ENCODE assay signal across 8 cellular contexts in genomic region chr22:27212617-27213177, GRCh38.
A peak's percentile ranks its signal among the peaks of the same experiment; 100 is the strongest.
DNase-seq lines count a peak whose midpoint lies in the region; ATAC-seq and TF ChIP-seq lines count a peak whose summit lies in the region.

No MANE protein-coding gene starts in this region.

- H3K27me3 ChIP-seq in adipocyte (replicated peaks; ENCODE audit: control insufficient read depth, insufficient read depth, low read length), result peaks cover 22% of the 10 kb centered on the region
- H3K27me3 ChIP-seq in hepatocyte, result no peaks in the 10 kb centered on the region
- H3K27me3 ChIP-seq in stomach smooth muscle (ENCODE audit: control insufficient read depth in 1 of 2, insufficient read depth in 2 of 2, low read length in 2 of 2), result no peaks in the 10 kb centered on the region

- H3K4me3 Mint-ChIP-seq in HFFc6, result peak overlapping the region; percentile 59
- no peak overlapping the region for H3K4me3 Mint-ChIP-seq in T-helper 2 cell treated with Interferon-gamma antibody and Interleukin-4, amounts not matched to agents 5 μg/mL and 100 μg/mL, for 36 hours
- no peak overlapping the region for H3K4me3 Mint-ChIP-seq in activated naive CD8-positive, alpha-beta T cell treated with anti-CD3 and anti-CD28 coated beads, Interleukin-2, amount 50 U/mL, for 24 hours

- H3K4me3 ChIP-seq in adipocyte (ENCODE audit: low read length), result peak overlapping the region; percentile 12
- H3K4me3 ChIP-seq in hepatocyte, result no peak overlapping the region
- H3K4me3 ChIP-seq in stomach smooth muscle (ENCODE audit: low read length in 2 of 2), result no peak overlapping the region

- H3K27ac Mint-ChIP-seq in HFFc6, result peak overlapping the region; percentile 68
- H3K27ac Mint-ChIP-seq in T-helper 2 cell treated with Interferon-gamma antibody and Interleukin-4, amounts not matched to agents 5 μg/mL and 100 μg/mL, for 36 hours, result no peak overlapping the region
- H3K27ac Mint-ChIP-seq in activated naive CD8-positive, alpha-beta T cell treated with anti-CD3 and anti-CD28 coated beads, Interleukin-2, amount 50 U/mL, for 24 hours, result no peak overlapping the region

- no peak overlapping the region for H3K4me2 ChIP-seq in hepatocyte

- H3K4me1 ChIP-seq in adipocyte (ENCODE audit: control insufficient read depth, insufficient read depth, low read length) (peaks cover 46% of the 10 kb centered on the region), hepatocyte (ENCODE audit: insufficient read depth) (peaks cover 20% of the 10 kb centered on the region), stomach smooth muscle (ENCODE audit: control insufficient read depth, insufficient read depth, low read length) (peaks cover 19% of the 10 kb centered on the region)

- H2AFZ ChIP-seq in hepatocyte, result no peak overlapping the region

- H3K36me3 ChIP-seq in adipocyte (ENCODE audit: control insufficient read depth, insufficient read depth, low read length, severe bottlenecking) (no peaks in the 10 kb centered on the region), hepatocyte (replicated peaks; ENCODE audit: insufficient read depth, low read depth) (no peaks in the 10 kb centered on the region), stomach smooth muscle (ENCODE audit: control insufficient read depth in 2 of 2, insufficient read depth in 2 of 2, low read length in 2 of 2) (no peaks in the 10 kb centered on the region)

- TF ChIP-seq CTCF in HFFc6 (IDR thresholded peaks at IDR 0.05) (no peak), hepatocyte (IDR thresholded peaks at IDR 0.05; ENCODE audit: poor library complexity) (no peak)

- ATAC-seq in GM18498 (IDR thresholded peaks at IDR 0.05; ENCODE audit: unreplicated experiment), result no peak
- no peak for ATAC-seq in activated naive CD8-positive, alpha-beta T cell treated with anti-CD3 and anti-CD28 coated beads, Interleukin-2, amount 50 U/mL, for 24 hours

- DNase-seq in HFFc6 (peak; percentile 85), adipocyte (ENCODE audit: low read depth) (peak; percentile 98), hepatocyte (ENCODE audit: low spot score) (peak; percentile 94), mesenteric fat pad (ENCODE audit: low spot score) (no peak)
- DNase-seq in T-helper 2 cell treated with Interferon-gamma antibody and Interleukin-4, amounts not matched to agents 5 μg/mL and 100 μg/mL, for 36 hours (ENCODE audit: low spot score), result no peak
- no peak for DNase-seq in activated naive CD8-positive, alpha-beta T cell treated with anti-CD3 and anti-CD28 coated beads, Interleukin-2, amount 50 U/mL, for 24 hours

- peaks cover 15% of the 10 kb centered on the region for H3K27me3 Mint-ChIP-seq in HFFc6 (ENCODE audit: insufficient read depth)
- no peaks in the 10 kb centered on the region for H3K27me3 Mint-ChIP-seq in T-helper 2 cell treated with Interferon-gamma antibody and Interleukin-4, amounts not matched to agents 5 μg/mL and 100 μg/mL, for 36 hours (ENCODE audit: low read depth)
- peaks cover 26% of the 10 kb centered on the region for H3K27me3 Mint-ChIP-seq in activated naive CD8-positive, alpha-beta T cell treated with anti-CD3 and anti-CD28 coated beads, Interleukin-2, amount 50 U/mL, for 24 hours

- H3K4me1 Mint-ChIP-seq in HFFc6 (ENCODE audit: low read depth), result peaks cover 22% of the 10 kb centered on the region
- no peaks in the 10 kb centered on the region for H3K4me1 Mint-ChIP-seq in T-helper 2 cell treated with Interferon-gamma antibody and Interleukin-4, amounts not matched to agents 5 μg/mL and 100 μg/mL, for 36 hours (ENCODE audit: low read depth)
- H3K4me1 Mint-ChIP-seq in activated naive CD8-positive, alpha-beta T cell treated with anti-CD3 and anti-CD28 coated beads, Interleukin-2, amount 50 U/mL, for 24 hours, result peaks cover 4% of the 10 kb centered on the region

- peak overlapping the region; percentile 59 for H3K9ac ChIP-seq in adipocyte (ENCODE audit: low read length)
- H3K9ac ChIP-seq in stomach smooth muscle (ENCODE audit: low read length in 2 of 2), result no peak overlapping the region

- H3K9me3 ChIP-seq in adipocyte (ENCODE audit: control insufficient read depth, low read length) (peaks cover 4% of the 10 kb centered on the region), hepatocyte (ENCODE audit: low read depth) (no peaks in the 10 kb centered on the region), stomach smooth muscle (ENCODE audit: control insufficient read depth in 2 of 2, low read length in 2 of 2) (peaks cover 0 to 9% of the 10 kb centered on the region in 2 donors)

- H3K9me2 ChIP-seq in hepatocyte (replicated peaks; ENCODE audit: insufficient read depth), result no peaks in the 10 kb centered on the region

- no peaks in the 10 kb centered on the region for H4K20me1 ChIP-seq in hepatocyte (ENCODE audit: insufficient read depth, poor library complexity, severe bottlenecking)

- H3K9me3 Mint-ChIP-seq in HFFc6, result no peaks in the 10 kb centered on the region
- H3K9me3 Mint-ChIP-seq in T-helper 2 cell treated with Interferon-gamma antibody and Interleukin-4, amounts not matched to agents 5 μg/mL and 100 μg/mL, for 36 hours, result no peaks in the 10 kb centered on the region
- H3K9me3 Mint-ChIP-seq in activated naive CD8-positive, alpha-beta T cell treated with anti-CD3 and anti-CD28 coated beads, Interleukin-2, amount 50 U/mL, for 24 hours, result no peaks in the 10 kb centered on the region

- 20% methylated on average over 14 of the region's 14 CpGs for WGBS in hepatocyte (ENCODE audit: low lambda C conversion rate, missing lambda C conversion rate)

- no peaks in the 10 kb centered on the region for H3K36me3 Mint-ChIP-seq in HFFc6 (ENCODE audit: low read depth)
- no peaks in the 10 kb centered on the region for H3K36me3 Mint-ChIP-seq in T-helper 2 cell treated with Interferon-gamma antibody and Interleukin-4, amounts not matched to agents 5 μg/mL and 100 μg/mL, for 36 hours (ENCODE audit: low read depth)
- H3K36me3 Mint-ChIP-seq in activated naive CD8-positive, alpha-beta T cell treated with anti-CD3 and anti-CD28 coated beads, Interleukin-2, amount 50 U/mL, for 24 hours (ENCODE audit: low read depth), result no peaks in the 10 kb centered on the region

- peak overlapping the region; percentile 88 for H3K27ac ChIP-seq in hepatocyte
- H3K27ac ChIP-seq in stomach smooth muscle (ENCODE audit: low read length), result peak overlapping the region; percentile 75

- no peaks in the 10 kb centered on the region for H3K79me2 ChIP-seq in hepatocyte

Comparison
In these comparisons a context has a peak if more than half of its experiments do, and no peak if none do; other contexts are left out.
1. DNase-seq: peak in HFFc6 (single experiment), adipocyte (single experiment) and hepatocyte (single experiment); none in T-helper 2 cell treated with Interferon-gamma antibody and Interleukin-4, amounts not matched to agents 5 μg/mL and 100 μg/mL, for 36 hours (single experiment), mesenteric fat pad (single experiment) and activated naive CD8-positive, alpha-beta T cell treated with anti-CD3 and anti-CD28 coated beads, Interleukin-2, amount 50 U/mL, for 24 hours (single experiment).